8 cellular contexts compared by ENCODE assay signal in genomic region chr21:37463083-37463780, GRCh38.
DNase-seq lines count a peak whose midpoint lies in the region; ATAC-seq and TF ChIP-seq lines count a peak whose summit lies in the region.

No MANE protein-coding gene starts in this region.

- TF ChIP-seq CTCF in NB4 (IDR thresholded peaks at IDR 0.05; ENCODE audit: low read depth, low read length) (peak; percentile 28), left ventricle myocardium inferior (IDR thresholded peaks at IDR 0.05; ENCODE audit: borderline replicate concordance) (peak; percentile 44)

- no peak overlapping the region for H2AFZ ChIP-seq in ACC112 (ENCODE audit: low read length, unreplicated experiment)

- peaks cover 62% of the 10 kb centered on the region for H3K4me1 Mint-ChIP-seq in stimulated activated effector memory CD8-positive, alpha-beta T cell treated with anti-CD3 and anti-CD28 coated beads, Interleukin-12 subunit alpha, Interleukin-12 subunit beta, amount 100 ng/mL, for 72 hours

- H3K27ac Mint-ChIP-seq in activated naive CD4-positive, alpha-beta T cell treated with anti-CD3 and anti-CD28 coated beads, Interleukin-2, amount 50 U/mL, for 72 hours: peak overlapping the region; percentile 4 to 93
- H3K27ac Mint-ChIP-seq in stimulated activated effector memory CD8-positive, alpha-beta T cell treated with anti-CD3 and anti-CD28 coated beads, Interleukin-12 subunit alpha, Interleukin-12 subunit beta, amount 100 ng/mL, for 72 hours: peak overlapping the region; percentile 71

- H3K4me1 ChIP-seq in ACC112 (ENCODE audit: control insufficient read depth, insufficient read depth, low read length, unreplicated experiment) (peaks cover 39% of the 10 kb centered on the region), left ventricle myocardium inferior (peaks cover 78% of the 10 kb centered on the region)

- no peak for TF ChIP-seq POLR2A in NB4 (IDR thresholded peaks at IDR 0.05; ENCODE audit: extremely low read depth, insufficient read length)

- intact Hi-C loops in left ventricle myocardium inferior (cut with micrococcal nuclease): no loop called here

- peak; percentile 55 to 68 for ATAC-seq in activated naive CD4-positive, alpha-beta T cell treated with anti-CD3 and anti-CD28 coated beads, Interleukin-2, amount 50 U/mL, for 72 hours
- peak; percentile 90 for ATAC-seq in stimulated activated effector memory CD8-positive, alpha-beta T cell treated with anti-CD3 and anti-CD28 coated beads, Interleukin-12 subunit alpha, Interleukin-12 subunit beta, amount 100 ng/mL, for 72 hours

- no peaks in the 10 kb centered on the region for H3K9me3 ChIP-seq in left ventricle myocardium inferior (replicated peaks)

- H3K36me3 Mint-ChIP-seq in activated naive CD4-positive, alpha-beta T cell treated with anti-CD3 and anti-CD28 coated beads, Interleukin-2, amount 50 U/mL, for 72 hours: peaks cover 0 to 12% of the 10 kb centered on the region in 2 donors
- peaks cover 32% of the 10 kb centered on the region for H3K36me3 Mint-ChIP-seq in stimulated activated effector memory CD8-positive, alpha-beta T cell treated with anti-CD3 and anti-CD28 coated beads, Interleukin-12 subunit alpha, Interleukin-12 subunit beta, amount 100 ng/mL, for 72 hours

- peak; percentile 21 for DNase-seq in GM04503 (ENCODE audit: low read depth)
- peak; percentile 37 for DNase-seq in NB4 (ENCODE audit: low read depth)
- no peak for DNase-seq in activated naive CD4-positive, alpha-beta T cell treated with anti-CD3 and anti-CD28 coated beads, Interleukin-2, amount 50 U/mL, for 72 hours (ENCODE audit: low spot score in 2 of 2)
- DNase-seq in left ventricle myocardium inferior: no peak
- no peak for DNase-seq in stimulated activated effector memory CD8-positive, alpha-beta T cell treated with anti-CD3 and anti-CD28 coated beads, Interleukin-12 subunit alpha, Interleukin-12 subunit beta, amount 100 ng/mL, for 72 hours (ENCODE audit: low spot score in 2 of 2)
- no peak for DNase-seq in inferior parietal cortex (ENCODE audit: extremely low spot score)
- DNase-seq in 8988T: no peak

- peak overlapping the region; percentile 56 for H3K27ac ChIP-seq in ACC112 (ENCODE audit: low read depth, low read length)
- H3K27ac ChIP-seq in left ventricle myocardium inferior (replicated peaks): peak overlapping the region; percentile 56

- H3K27me3 ChIP-seq in ACC112 (ENCODE audit: insufficient read depth, low read length) (no peaks in the 10 kb centered on the region), left ventricle myocardium inferior (ENCODE audit: low read depth) (no peaks in the 10 kb centered on the region)

- H3K4me3 ChIP-seq in ACC112 (ENCODE audit: low read depth, low read length) (peak overlapping the region; percentile 55), NB4 (ENCODE audit: low read depth, low read length) (no peak overlapping the region), left ventricle myocardium inferior (peak overlapping the region; percentile 43)

- peaks cover 0 to under 1% of the 10 kb centered on the region in 2 donors for H3K9me3 Mint-ChIP-seq in activated naive CD4-positive, alpha-beta T cell treated with anti-CD3 and anti-CD28 coated beads, Interleukin-2, amount 50 U/mL, for 72 hours
- H3K9me3 Mint-ChIP-seq in stimulated activated effector memory CD8-positive, alpha-beta T cell treated with anti-CD3 and anti-CD28 coated beads, Interleukin-12 subunit alpha, Interleukin-12 subunit beta, amount 100 ng/mL, for 72 hours: no peaks in the 10 kb centered on the region

- peaks cover 95% of the 10 kb centered on the region for H3K79me2 ChIP-seq in ACC112 (ENCODE audit: control insufficient read depth, insufficient read depth, low read length, unreplicated experiment)

- no peaks in the 10 kb centered on the region for H3K36me3 ChIP-seq in ACC112 (ENCODE audit: insufficient read depth, low read length)
- no peaks in the 10 kb centered on the region for H3K36me3 ChIP-seq in left ventricle myocardium inferior

- peak overlapping the region; percentile 40 for H3K4me3 Mint-ChIP-seq in stimulated activated effector memory CD8-positive, alpha-beta T cell treated with anti-CD3 and anti-CD28 coated beads, Interleukin-12 subunit alpha, Interleukin-12 subunit beta, amount 100 ng/mL, for 72 hours

Comparison
In these comparisons a context has a peak if more than half of its experiments do, and no peak if none do; other contexts are left out.
1. DNase-seq: peak in GM04503 (single experiment) and NB4 (single experiment); none in activated naive CD4-positive, alpha-beta T cell treated with anti-CD3 and anti-CD28 coated beads, Interleukin-2, amount 50 U/mL, for 72 hours (0 of 2), left ventricle myocardium inferior (single experiment), stimulated activated effector memory CD8-positive, alpha-beta T cell treated with anti-CD3 and anti-CD28 coated beads, Interleukin-12 subunit alpha, Interleukin-12 subunit beta, amount 100 ng/mL, for 72 hours (0 of 2), inferior parietal cortex (single experiment) and 8988T (single experiment).